ENCODE assay signal across 16 cellular contexts in genomic region chr1:226725870-226726212, GRCh38. TPM values are rescaled to one million over a fixed set of nuclear protein-coding genes. Genes with fewer than 3 reads are reported as not detected.
DNase-seq lines count a peak whose midpoint lies in the region; ATAC-seq and TF ChIP-seq lines count a peak whose summit lies in the region.
"Had no signal": no experiment of that assay in that cellular context is flagged by ENCODE, and none has a peak within 500 bp of the region (broad histone marks: within the 10 kb centered on the region; RNA-seq: fewer than 3 reads in every experiment).

No MANE protein-coding gene starts in this region.

- BruUV-seq in MCF 10A (replicated peaks; lab: Mats Ljungman, UMichigan) (no TSS peak), mammary epithelial cell (replicated peaks; lab: Mats Ljungman, UMichigan) (no TSS peak)

- H3K4me3 ChIP-seq in mammary epithelial cell (replicated peaks in 1 of 3; ENCODE audit: insufficient read depth in 1 of 3, low read depth in 2 of 3, low read length in 3 of 3) = no peak overlapping the region
- H3K4me3 ChIP-seq: GM23248 had no signal

- peak overlapping the region; percentile 77 for H3K4me3 Mint-ChIP-seq in activated T-cell treated with anti-CD3 and anti-CD28 coated beads, Interleukin-2, amount 50 U/mL, for 24 hours
- peak overlapping the region; percentile 77 for H3K4me3 Mint-ChIP-seq in activated CD4-positive, alpha-beta memory T cell treated with anti-CD3 and anti-CD28 coated beads for 36 hours
- peak overlapping the region; percentile 87 to 97 for H3K4me3 Mint-ChIP-seq in effector memory CD8-positive, alpha-beta T cell
- no peak overlapping the region for H3K4me3 Mint-ChIP-seq in stimulated activated memory B cell treated with anti-CD40 and anti-IgM and Interleukin-4, amounts not matched to agents 10 μg/mL and 1 μg/mL and 100 μg/mL, for 72 hours
- no peak overlapping the region for H3K4me3 Mint-ChIP-seq in MCF 10A (ENCODE audit: unreplicated experiment)

- H3K27ac ChIP-seq in mammary epithelial cell (ENCODE audit: insufficient read depth, low read depth, low read length) = no peak overlapping the region
- H3K27ac ChIP-seq: GM23248 had no signal

- in situ Hi-C loops in mammary epithelial cell (cut with MboI; ENCODE audit: low sequenced_read_pairs in 2 of 2) = no loop called here

- dilution Hi-C loops in mammary epithelial cell (cut with HindIII; ENCODE audit: low sequenced_read_pairs) = no loop called here

- no peak for ATAC-seq in effector memory CD8-positive, alpha-beta T cell (replicated peaks)
- ATAC-seq in stimulated activated memory B cell treated with anti-CD40 and anti-IgM and Interleukin-4, amounts not matched to agents 10 μg/mL and 1 μg/mL and 100 μg/mL, for 72 hours = no peak
- ATAC-seq: left lobe of liver, right cardiac atrium had no signal

- no peaks in the 10 kb centered on the region for H4K20me1 ChIP-seq in mammary epithelial cell (ENCODE audit: insufficient read depth, low read length)

- H2AFZ ChIP-seq in mammary epithelial cell (ENCODE audit: low read depth, low read length) = no peak overlapping the region
- H2AFZ ChIP-seq: GM23248 had no signal

- WGBS in mammary epithelial cell (ENCODE audit: low coverage, missing lambda C conversion rate) = 88% methylated on average over 4 of the region's 4 CpGs

- peaks cover 88% of the 10 kb centered on the region for H3K36me3 Mint-ChIP-seq in activated T-cell treated with anti-CD3 and anti-CD28 coated beads, Interleukin-2, amount 50 U/mL, for 24 hours (ENCODE audit: low read depth)
- H3K36me3 Mint-ChIP-seq in activated CD4-positive, alpha-beta memory T cell treated with anti-CD3 and anti-CD28 coated beads for 36 hours = peaks cover 55% of the 10 kb centered on the region
- peaks cover 78% of the 10 kb centered on the region for H3K36me3 Mint-ChIP-seq in effector memory CD8-positive, alpha-beta T cell (ENCODE audit: insufficient read depth)
- peaks cover 68% of the 10 kb centered on the region for H3K36me3 Mint-ChIP-seq in stimulated activated memory B cell treated with anti-CD40 and anti-IgM and Interleukin-4, amounts not matched to agents 10 μg/mL and 1 μg/mL and 100 μg/mL, for 72 hours
- no peaks in the 10 kb centered on the region for H3K36me3 Mint-ChIP-seq in MCF 10A (ENCODE audit: insufficient read depth, unreplicated experiment)

- no peaks in the 10 kb centered on the region for H3K9me3 Mint-ChIP-seq in activated T-cell treated with anti-CD3 and anti-CD28 coated beads, Interleukin-2, amount 50 U/mL, for 24 hours
- H3K9me3 Mint-ChIP-seq in activated CD4-positive, alpha-beta memory T cell treated with anti-CD3 and anti-CD28 coated beads for 36 hours = no peaks in the 10 kb centered on the region
- H3K9me3 Mint-ChIP-seq in effector memory CD8-positive, alpha-beta T cell = no peaks in the 10 kb centered on the region
- H3K9me3 Mint-ChIP-seq in stimulated activated memory B cell treated with anti-CD40 and anti-IgM and Interleukin-4, amounts not matched to agents 10 μg/mL and 1 μg/mL and 100 μg/mL, for 72 hours = no peaks in the 10 kb centered on the region
- no peaks in the 10 kb centered on the region for H3K9me3 Mint-ChIP-seq in MCF 10A (ENCODE audit: unreplicated experiment)

- H3K27ac Mint-ChIP-seq in activated T-cell treated with anti-CD3 and anti-CD28 coated beads, Interleukin-2, amount 50 U/mL, for 24 hours = peak overlapping the region; percentile 97
- H3K27ac Mint-ChIP-seq in activated CD4-positive, alpha-beta memory T cell treated with anti-CD3 and anti-CD28 coated beads for 36 hours = peak overlapping the region; percentile 87
- H3K27ac Mint-ChIP-seq in effector memory CD8-positive, alpha-beta T cell = peak overlapping the region; percentile 89 to 93
- peak overlapping the region; percentile 86 for H3K27ac Mint-ChIP-seq in stimulated activated memory B cell treated with anti-CD40 and anti-IgM and Interleukin-4, amounts not matched to agents 10 μg/mL and 1 μg/mL and 100 μg/mL, for 72 hours
- no peak overlapping the region for H3K27ac Mint-ChIP-seq in MCF 10A (ENCODE audit: low read depth, unreplicated experiment)

- no peaks in the 10 kb centered on the region for H3K9me3 ChIP-seq in mammary epithelial cell (replicated peaks; ENCODE audit: insufficient read depth, low read length)

- peaks cover 45% of the 10 kb centered on the region for H3K79me2 ChIP-seq in mammary epithelial cell (ENCODE audit: insufficient read depth, low read length)

- H3K4me1 Mint-ChIP-seq in activated T-cell treated with anti-CD3 and anti-CD28 coated beads, Interleukin-2, amount 50 U/mL, for 24 hours (ENCODE audit: low read depth) = peaks cover 95% of the 10 kb centered on the region
- peaks cover 87% of the 10 kb centered on the region for H3K4me1 Mint-ChIP-seq in activated CD4-positive, alpha-beta memory T cell treated with anti-CD3 and anti-CD28 coated beads for 36 hours (ENCODE audit: low read depth)
- H3K4me1 Mint-ChIP-seq in effector memory CD8-positive, alpha-beta T cell (ENCODE audit: low read depth in 2 of 2) = peaks cover 79 to 81% of the 10 kb centered on the region in 2 donors
- peaks cover 81% of the 10 kb centered on the region for H3K4me1 Mint-ChIP-seq in stimulated activated memory B cell treated with anti-CD40 and anti-IgM and Interleukin-4, amounts not matched to agents 10 μg/mL and 1 μg/mL and 100 μg/mL, for 72 hours
- peaks cover 20% of the 10 kb centered on the region for H3K4me1 Mint-ChIP-seq in MCF 10A (ENCODE audit: insufficient read depth, unreplicated experiment)

- H3K4me2 ChIP-seq in mammary epithelial cell (ENCODE audit: insufficient read depth, low read depth, low read length) = no peak overlapping the region

- DNase-seq in activated T-cell treated with anti-CD3 and anti-CD28 coated beads, Interleukin-2, amount 50 U/mL, for 24 hours = no peak
- DNase-seq in activated T-cell treated with anti-CD3 and anti-CD28 coated beads, Interleukin-2, amount 50 U/mL, for 1 hour = no peak
- no peak for DNase-seq in activated CD4-positive, alpha-beta memory T cell treated with anti-CD3 and anti-CD28 coated beads for 36 hours
- DNase-seq in effector memory CD8-positive, alpha-beta T cell = no peak
- DNase-seq in MCF 10A (ENCODE audit: unreplicated experiment) (no peak), retina (no peak), mammary epithelial cell (no peak)
- DNase-seq: aorta; GM23248; hypothalamus; NCI-H2171; right cardiac atrium; stimulated activated CD4-positive, alpha-beta T cell treated with anti-CD3 and anti-CD28 coated beads, Interleukin-4, amount 100 ng/mL, for 1 hour; T-helper 9 cell had no signal

- intact Hi-C loops in activated CD4-positive, alpha-beta memory T cell treated with anti-CD3 and anti-CD28 coated beads for 36 hours (cut with micrococcal nuclease) = no loop called here
- intact Hi-C loops in MCF 10A (cut with micrococcal nuclease) = no loop called here
- intact Hi-C loops in mammary epithelial cell (cut with micrococcal nuclease) = no loop called here

- no peaks in the 10 kb centered on the region for H3K36me3 ChIP-seq in mammary epithelial cell (ENCODE audit: insufficient read depth, low read length)

- TF ChIP-seq CTCF in MCF 10A (IDR thresholded peaks at IDR 0.05; ENCODE audit: unreplicated experiment) (no peak), mammary epithelial cell (conservative IDR thresholded peaks at IDR 0.05 in 1 of 2, IDR thresholded peaks at IDR 0.05 in 1 of 2; ENCODE audit: extremely low read depth in 1 of 2, insufficient read depth in 1 of 2, low read depth in 1 of 2, low read length in 2 of 2) (no peak)

- H3K9ac ChIP-seq in mammary epithelial cell (ENCODE audit: insufficient read depth, low read length) = no peak overlapping the region
- H3K9ac ChIP-seq: GM23248 had no signal

- CTCF ChIA-PET in activated CD4-positive, alpha-beta memory T cell treated with anti-CD3 and anti-CD28 coated beads for 36 hours (lab: Charles Lee) = interaction anchor here (1.2 kb wide), 1 partner anchor 11 kb away, joined by 4 read pairs; no protein-coding TSS in a partner anchor
- CTCF ChIA-PET in MCF 10A (lab: Yijun Ruan, JAX) = interaction anchor here (0.7 to 1.4 kb wide), 3 partner anchors 14 to 28 kb away, joined by 3 to 4 read pairs (median 4); no protein-coding TSS in a partner anchor
- CTCF ChIA-PET in mammary epithelial cell (lab: Charles Lee; ENCODE audit: low non-redundant PET) = no interaction called here

- POLR2A ChIA-PET in activated CD4-positive, alpha-beta memory T cell treated with anti-CD3 and anti-CD28 coated beads for 36 hours (lab: Charles Lee) = no interaction called here
- POLR2A ChIA-PET in MCF 10A (lab: Yijun Ruan, JAX) = interaction anchor here (0.9 kb wide), 1 partner anchor 19 kb away, joined by 3 read pairs; no protein-coding TSS in a partner anchor

- no peaks in the 10 kb centered on the region for H3K27me3 Mint-ChIP-seq in activated T-cell treated with anti-CD3 and anti-CD28 coated beads, Interleukin-2, amount 50 U/mL, for 24 hours
- H3K27me3 Mint-ChIP-seq in activated CD4-positive, alpha-beta memory T cell treated with anti-CD3 and anti-CD28 coated beads for 36 hours = no peaks in the 10 kb centered on the region
- H3K27me3 Mint-ChIP-seq in effector memory CD8-positive, alpha-beta T cell = no peaks in the 10 kb centered on the region
- H3K27me3 Mint-ChIP-seq in stimulated activated memory B cell treated with anti-CD40 and anti-IgM and Interleukin-4, amounts not matched to agents 10 μg/mL and 1 μg/mL and 100 μg/mL, for 72 hours = no peaks in the 10 kb centered on the region
- H3K27me3 Mint-ChIP-seq in MCF 10A (ENCODE audit: insufficient read depth, unreplicated experiment) = no peaks in the 10 kb centered on the region

- H3K27me3 ChIP-seq in mammary epithelial cell (ENCODE audit: insufficient read depth, low read length) = no peaks in the 10 kb centered on the region

- peaks cover 10% of the 10 kb centered on the region for H3K4me1 ChIP-seq in mammary epithelial cell (ENCODE audit: insufficient read depth, low read length)

RNA-seq across cellular contexts. Expression of gene ITPKB, which starts 13.2 kb away (rescaled TPM):
- 10 to 100 TPM; 37.5 to 38.5 TPM for total RNA-seq in activated CD4-positive, alpha-beta memory T cell treated with anti-CD3 and anti-CD28 coated beads for 36 hours
- total RNA-seq in MCF 10A (2022) (9.5 and 12.6 TPM in 2 replicates), mammary epithelial cell (10 to 100 TPM in 1 of 2 donors, 1 to 10 TPM in 1; 6.0 to 11.4 TPM)
- 4.1 TPM for polyA plus RNA-seq in mammary epithelial cell
- polyA minus RNA-seq in mammary epithelial cell = 24.9 TPM

Comparison
In these comparisons a context has a peak if more than half of its experiments do, and no peak if none do; other contexts are left out.
1. H3K4me3 Mint-ChIP-seq: peak in activated T-cell treated with anti-CD3 and anti-CD28 coated beads, Interleukin-2, amount 50 U/mL, for 24 hours (single experiment), activated CD4-positive, alpha-beta memory T cell treated with anti-CD3 and anti-CD28 coated beads for 36 hours (single experiment) and effector memory CD8-positive, alpha-beta T cell (2 of 2); none in stimulated activated memory B cell treated with anti-CD40 and anti-IgM and Interleukin-4, amounts not matched to agents 10 μg/mL and 1 μg/mL and 100 μg/mL, for 72 hours (single experiment) and MCF 10A (single experiment).